In the genomic region with DNA sequence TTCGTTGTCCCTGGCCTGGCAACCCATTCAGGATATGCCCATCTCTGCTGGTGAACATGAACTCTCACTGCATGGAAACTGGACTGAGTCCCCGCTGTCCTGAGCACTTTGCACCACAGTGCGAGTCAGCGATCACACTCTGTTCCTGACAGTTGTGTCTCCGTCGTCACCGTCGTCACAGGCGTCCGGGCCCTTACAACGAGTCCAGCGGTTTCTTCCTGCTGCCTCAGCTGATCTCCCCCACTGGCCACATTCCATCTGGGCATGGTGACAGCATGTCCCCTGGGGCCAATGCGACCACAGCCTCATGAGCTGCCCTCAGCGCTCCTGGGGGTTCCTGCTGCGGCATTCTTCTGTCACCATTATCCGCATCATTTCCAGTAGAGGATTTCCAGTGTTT, we compare ENCODE assay signal across 1 cellular context.
TF ChIP-seq lines count a peak whose summit lies in the region.

No MANE protein-coding gene starts in this region.

TF ChIP-seq in H1, 55 proteins besides CTCF, POLR2A, EP300 and RAD21:
- no peak for TF ChIP-seq TCF12 (IDR thresholded peaks at IDR 0.05; ENCODE audit: low read depth, low read length)
- no peak for TF ChIP-seq CTBP2 (IDR thresholded peaks at IDR 0.05; ENCODE audit: borderline replicate concordance, insufficient read depth, insufficient read length, low read length)
- no peak for TF ChIP-seq SP2 (IDR thresholded peaks at IDR 0.05; ENCODE audit: low read length)
- TF ChIP-seq, protein P1, sequence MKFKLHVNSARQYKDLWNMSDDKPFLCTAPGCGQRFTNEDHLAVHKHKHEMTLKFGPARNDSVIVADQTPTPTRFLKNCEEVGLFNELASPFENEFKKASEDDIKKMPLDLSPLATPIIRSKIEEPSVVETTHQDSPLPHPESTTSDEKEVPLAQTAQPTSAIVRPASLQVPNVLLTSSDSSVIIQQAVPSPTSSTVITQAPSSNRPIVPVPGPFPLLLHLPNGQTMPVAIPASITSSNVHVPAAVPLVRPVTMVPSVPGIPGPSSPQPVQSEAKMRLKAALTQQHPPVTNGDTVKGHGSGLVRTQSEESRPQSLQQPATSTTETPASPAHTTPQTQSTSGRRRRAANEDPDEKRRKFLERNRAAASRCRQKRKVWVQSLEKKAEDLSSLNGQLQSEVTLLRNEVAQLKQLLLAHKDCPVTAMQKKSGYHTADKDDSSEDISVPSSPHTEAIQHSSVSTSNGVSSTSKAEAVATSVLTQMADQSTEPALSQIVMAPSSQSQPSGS (IDR thresholded peaks at IDR 0.05; ENCODE audit: low read length): no peak
- no peak for TF ChIP-seq ASH2L (IDR thresholded peaks at IDR 0.05; ENCODE audit: low read length)
- TF ChIP-seq, protein P2, sequence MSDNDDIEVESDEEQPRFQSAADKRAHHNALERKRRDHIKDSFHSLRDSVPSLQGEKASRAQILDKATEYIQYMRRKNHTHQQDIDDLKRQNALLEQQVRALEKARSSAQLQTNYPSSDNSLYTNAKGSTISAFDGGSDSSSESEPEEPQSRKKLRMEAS (IDR thresholded peaks at IDR 0.05): no peak
- TF ChIP-seq, protein P3, sequence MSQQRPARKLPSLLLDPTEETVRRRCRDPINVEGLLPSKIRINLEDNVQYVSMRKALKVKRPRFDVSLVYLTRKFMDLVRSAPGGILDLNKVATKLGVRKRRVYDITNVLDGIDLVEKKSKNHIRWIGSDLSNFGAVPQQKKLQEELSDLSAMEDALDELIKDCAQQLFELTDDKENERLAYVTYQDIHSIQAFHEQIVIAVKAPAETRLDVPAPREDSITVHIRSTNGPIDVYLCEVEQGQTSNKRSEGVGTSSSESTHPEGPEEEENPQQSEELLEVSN (IDR thresholded peaks at IDR 0.05): no peak
- no peak for TF ChIP-seq RNF2 (IDR thresholded peaks at IDR 0.05; ENCODE audit: borderline replicate concordance, low read depth, low read length, missing control alignments, poor library complexity, severe bottlenecking)
- no peak for TF ChIP-seq POLR2AphosphoS5 (IDR thresholded peaks at IDR 0.05; ENCODE audit: low read depth, low read length)
- TF ChIP-seq KDM5A (IDR thresholded peaks at IDR 0.05; ENCODE audit: low read length): no peak
- TF ChIP-seq MAFK (IDR thresholded peaks at IDR 0.05; ENCODE audit: low read depth, low read length): no peak
- TF ChIP-seq GTF2F1 (IDR thresholded peaks at IDR 0.05; ENCODE audit: borderline replicate concordance, low read depth, low read length): no peak
- TF ChIP-seq KDM1A (IDR thresholded peaks at IDR 0.05; ENCODE audit: borderline replicate concordance, low read length): no peak
